12 cellular contexts compared by ENCODE assay signal in genomic region chr15:73989001-73989798, GRCh38. TPM values are rescaled to one million over a fixed set of nuclear protein-coding genes. Genes with fewer than 3 reads are reported as not detected.
A peak's percentile ranks its signal among the peaks of the same experiment; 100 is the strongest.
DNase-seq lines count a peak whose midpoint lies in the region; ATAC-seq and TF ChIP-seq lines count a peak whose summit lies in the region.
"Had no signal": no experiment of that assay in that cellular context is flagged by ENCODE, and none has a peak within 500 bp of the region (broad histone marks: within the 10 kb centered on the region; RNA-seq: fewer than 3 reads in every experiment).

No MANE protein-coding gene starts in this region.

- no peak overlapping the region for H3K23ac ChIP-seq in H9 (ENCODE audit: insufficient read length, low read depth, low read length)

- no peaks in the 10 kb centered on the region for H4K20me1 ChIP-seq in H9 (ENCODE audit: control insufficient read depth, insufficient read depth, insufficient read length)

- no peaks in the 10 kb centered on the region for H3K9me3 ChIP-seq in right atrium auricular region
- H3K9me3 ChIP-seq in mucosa of stomach (ENCODE audit: control insufficient read depth, low read length), result no peaks in the 10 kb centered on the region
- H3K9me3 ChIP-seq in H9 (ENCODE audit: control insufficient read depth, low read depth, low read length), result no peaks in the 10 kb centered on the region
- H3K9me3 ChIP-seq: BLaER1 had no signal

- H3K79me1 ChIP-seq in H9 (ENCODE audit: insufficient read depth, low read depth, low read length, poor library complexity, severe bottlenecking), result no peaks in the 10 kb centered on the region

- no peak overlapping the region for H3K18ac ChIP-seq in H9 (ENCODE audit: insufficient read length, low read depth, low read length)

- no peak overlapping the region for H3K56ac ChIP-seq in H9 (ENCODE audit: insufficient read length, low read depth, low read length)

- peak overlapping the region; percentile 3 for H3K9ac ChIP-seq in mucosa of stomach (ENCODE audit: low read length)
- no peak overlapping the region for H3K9ac ChIP-seq in H9 (ENCODE audit: extremely low read depth, insufficient read length, low read length)
- H3K9ac ChIP-seq: BLaER1 had no signal

- H3K27ac ChIP-seq in right atrium auricular region (peak overlapping the region; percentile 86 to 95), H9 (ENCODE audit: insufficient read length, low read depth, low read length) (no peak overlapping the region)
- H3K27ac ChIP-seq: BLaER1 had no signal

- H3K4me3 Mint-ChIP-seq in chondrocyte (ENCODE audit: unreplicated experiment) (no peak overlapping the region), H9 (no peak overlapping the region), CD14-positive monocyte (no peak overlapping the region)

- no peak overlapping the region for H2BK120ac ChIP-seq in H9 (ENCODE audit: low read depth, low read length, poor library complexity, severe bottlenecking)

- H4K5ac ChIP-seq in H9 (ENCODE audit: insufficient read length, low read depth, low read length), result no peak overlapping the region

- no peak overlapping the region for H2BK20ac ChIP-seq in H9 (ENCODE audit: low read depth, low read length, poor library complexity, severe bottlenecking)

- no peak overlapping the region for H2AK5ac ChIP-seq in H9 (ENCODE audit: insufficient read length, low read length)

- H3K36me3 Mint-ChIP-seq in chondrocyte (ENCODE audit: low read depth) (peaks cover 5% of the 10 kb centered on the region), H9 (ENCODE audit: insufficient read depth in 1 of 3, low read depth in 3 of 3) (no peaks in the 10 kb centered on the region), CD14-positive monocyte (peaks cover 12 to 25% of the 10 kb centered on the region in 2 donors)
- H3K36me3 Mint-ChIP-seq: activated naive CD4-positive, alpha-beta T cell treated with anti-CD3 and anti-CD28 coated beads, Interleukin-2, amount 50 U/mL, for 72 hours had no signal

- H3K23me2 ChIP-seq in H9 (ENCODE audit: insufficient read length, low read depth, low read length, poor library complexity, severe bottlenecking), result peaks cover 4% of the 10 kb centered on the region

- no CpG with 5 or more reads among the region's 9 CpGs for WGBS in H9 (ENCODE audit: extremely low coverage, insufficient read length, low lambda C conversion rate)

- no peak for ATAC-seq in activated CD4-positive, CD25-positive, alpha-beta regulatory T cell treated with anti-CD3 and anti-CD28 coated beads, Interleukin-2, amount 50 U/mL, for 24 hours
- ATAC-seq: activated naive CD4-positive, alpha-beta T cell treated with anti-CD3 and anti-CD28 coated beads, Interleukin-2, amount 50 U/mL, for 72 hours had no signal

- no peak overlapping the region for H3T11ph ChIP-seq in H9 (ENCODE audit: low read length)

- intact Hi-C loops in cardiac septum (cut with DNase I) (no loop called here), CD14-positive monocyte (cut with micrococcal nuclease) (no loop called here)

- no peaks in the 10 kb centered on the region for H3K79me2 ChIP-seq in H9 (ENCODE audit: insufficient read depth, low read length)

- H3K4me3 ChIP-seq in right atrium auricular region (no peak overlapping the region), mucosa of stomach (ENCODE audit: low read length) (no peak overlapping the region)
- H3K4me3 ChIP-seq: BLaER1 had no signal

- TF ChIP-seq CTCF in right atrium auricular region (IDR thresholded peaks at IDR 0.05) (no peak), chondrocyte (IDR thresholded peaks at IDR 0.05) (no peak), H9 (conservative IDR thresholded peaks at IDR 0.05) (no peak), CD14-positive monocyte (IDR thresholded peaks at IDR 0.05) (no peak)

- no peak overlapping the region for H4K91ac ChIP-seq in H9 (ENCODE audit: insufficient read length, low read depth, low read length)

- H3K27ac Mint-ChIP-seq in chondrocyte (ENCODE audit: unreplicated experiment) (peak overlapping the region; percentile 92), H9 (no peak overlapping the region), CD14-positive monocyte (peak overlapping the region in 1 of 7 donors; percentile 13)
- H3K27ac Mint-ChIP-seq: activated naive CD4-positive, alpha-beta T cell treated with anti-CD3 and anti-CD28 coated beads, Interleukin-2, amount 50 U/mL, for 72 hours had no signal

- H3K9me3 Mint-ChIP-seq in chondrocyte (ENCODE audit: low read depth) (no peaks in the 10 kb centered on the region), H9 (no peaks in the 10 kb centered on the region; a peak in 1 of 5 replicates), CD14-positive monocyte (peaks cover 0 to 1% (median 0%) of the 10 kb centered on the region in 7 donors)
- H3K9me3 Mint-ChIP-seq: activated naive CD4-positive, alpha-beta T cell treated with anti-CD3 and anti-CD28 coated beads, Interleukin-2, amount 50 U/mL, for 72 hours had no signal

- H2BK5ac ChIP-seq in H9 (ENCODE audit: insufficient read length, low read length), result no peak overlapping the region

- no peak overlapping the region for H2BK15ac ChIP-seq in H9 (ENCODE audit: low read depth, low read length)

- H3K4me1 Mint-ChIP-seq in chondrocyte (ENCODE audit: low read depth) (peaks cover 87% of the 10 kb centered on the region), H9 (peaks cover 10 to 15% of the 10 kb centered on the region in 2 experiments), CD14-positive monocyte (peaks cover 30% of the 10 kb centered on the region)

- H2BK12ac ChIP-seq in H9 (ENCODE audit: insufficient read length, low read depth, low read length), result no peak overlapping the region

- H3K4me1 ChIP-seq in right atrium auricular region (peaks cover 0 to 96% of the 10 kb centered on the region in 2 donors), mucosa of stomach (ENCODE audit: control insufficient read depth, insufficient read depth, low read length) (peaks cover 75% of the 10 kb centered on the region), H9 (ENCODE audit: insufficient read depth, low read length) (no peaks in the 10 kb centered on the region)

- no peak overlapping the region for H4K8ac ChIP-seq in H9 (replicated peaks; ENCODE audit: insufficient read length, low read depth, low read length)

- no peak overlapping the region for H3K4me2 ChIP-seq in H9 (ENCODE audit: insufficient read depth, insufficient read length, low read length)

- DNase-seq in right atrium auricular region (ENCODE audit: low spot score), result no peak
- DNase-seq in cardiac septum (ENCODE audit: low spot score), result no peak
- no peak for DNase-seq in chondrocyte (ENCODE audit: low spot score)
- no peak for DNase-seq in activated CD4-positive, CD25-positive, alpha-beta regulatory T cell treated with anti-CD3 and anti-CD28 coated beads, Interleukin-2, amount 50 U/mL, for 72 hours
- no peak for DNase-seq in H9
- DNase-seq in CD14-positive monocyte (ENCODE audit: low spot score), result no peak
- DNase-seq: islet precursor cell, NCI-H2029 had no signal

- H3K14ac ChIP-seq in H9 (ENCODE audit: insufficient read depth, low read length), result no peak overlapping the region

- H2AFZ ChIP-seq in H9 (ENCODE audit: low read length), result no peak overlapping the region

- H3K4ac ChIP-seq in H9 (ENCODE audit: low read depth, low read length), result no peak overlapping the region

- H3K27me3 ChIP-seq in right atrium auricular region, result no peaks in the 10 kb centered on the region
- no peaks in the 10 kb centered on the region for H3K27me3 ChIP-seq in mucosa of stomach (ENCODE audit: control insufficient read depth, insufficient read depth, low read length)
- H3K27me3 ChIP-seq in H9 (ENCODE audit: insufficient read depth, low read length), result no peaks in the 10 kb centered on the region
- H3K27me3 ChIP-seq: BLaER1 had no signal

- H3K36me3 ChIP-seq in right atrium auricular region (peaks cover 7% of the 10 kb centered on the region), mucosa of stomach (ENCODE audit: control insufficient read depth, insufficient read depth, low read length) (no peaks in the 10 kb centered on the region)
- H3K36me3 ChIP-seq: BLaER1 had no signal

- H3K27me3 Mint-ChIP-seq in chondrocyte (ENCODE audit: low read depth) (no peaks in the 10 kb centered on the region), H9 (ENCODE audit: low read depth) (peaks cover 14% of the 10 kb centered on the region), CD14-positive monocyte (ENCODE audit: low read depth in 3 of 3) (peaks cover 0 to 2% (median 0%) of the 10 kb centered on the region in 3 donors)

RNA-seq across cellular contexts. Expression of gene STOML1, which starts 2.9 kb away (rescaled TPM):
- 10 to 100 TPM; 11.8 to 23.5 TPM for total RNA-seq in right atrium auricular region
- 32.1 TPM for total RNA-seq in cardiac septum
- 18.0 to 26.4 TPM (median 18.9 TPM) in 3 replicates for total RNA-seq in chondrocyte
- 2.5 and 2.9 TPM in 2 replicates for total RNA-seq in H9 (2021)
- 1 to 10 TPM; 3.8 to 4.7 TPM for polyA plus RNA-seq in CD14-positive monocyte

RNA-seq across cellular contexts. Expression of gene PML, which starts 5.3 kb away (rescaled TPM):
- 10 to 100 TPM; 27.3 to 36.1 TPM for total RNA-seq in right atrium auricular region
- total RNA-seq in cardiac septum, result 24.6 TPM
- 38.8 to 44.3 TPM (median 40.0 TPM) in 3 replicates for total RNA-seq in chondrocyte
- 23.6 and 24.6 TPM in 2 replicates for total RNA-seq in H9 (2021)
- polyA plus RNA-seq in CD14-positive monocyte, result 10 to 100 TPM; 13.1 to 20.6 TPM
